In the genomic region with DNA sequence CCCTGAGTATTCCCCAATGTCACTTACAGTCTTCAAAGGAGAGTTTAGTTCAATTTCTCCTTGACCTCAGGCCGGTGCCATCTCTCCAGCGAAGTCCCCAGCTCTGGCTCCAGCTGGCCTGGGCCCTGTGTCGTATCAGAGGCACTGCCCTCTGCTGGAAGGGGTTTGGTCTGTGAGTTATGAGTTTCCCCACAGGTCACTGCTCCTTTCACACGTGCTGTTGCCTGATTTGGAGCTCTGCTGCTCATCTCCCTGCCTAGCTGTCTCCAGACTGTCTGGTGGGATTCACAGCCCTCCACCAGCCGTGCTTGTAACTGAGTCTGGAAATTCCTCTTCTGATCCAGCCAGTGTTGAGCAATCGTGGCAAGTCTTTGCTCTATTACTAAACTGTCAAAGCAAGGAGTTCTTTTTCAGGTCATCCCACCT, we compare ENCODE assay signal across 8 cellular contexts. TPM values are rescaled to one million over a fixed set of nuclear protein-coding genes. Genes with fewer than 3 reads are reported as not detected.
DNase-seq lines count a peak whose midpoint lies in the region; ATAC-seq lines count a peak whose summit lies in the region.

TSS of gene RAP2C (minus strand) at position 105 of the 426 bp plus-strand sequence. CDS start 2,179 bp downstream, outside the sequence.

- CTCF ChIA-PET in activated CD4-positive, alpha-beta T cell treated with anti-CD3 and anti-CD28 coated beads for 36 hours (lab: Charles Lee) = interaction anchor here (0.5 to 2.9 kb wide), 15 partner anchors 11 to 429 kb away, joined by 3 to 17 read pairs (median 4); no protein-coding TSS in a partner anchor

- H3K27me3 Mint-ChIP-seq in activated CD4-positive, alpha-beta T cell treated with anti-CD3 and anti-CD28 coated beads for 36 hours = no peaks in the 10 kb centered on the region

- no peaks in the 10 kb centered on the region for H3K9me3 Mint-ChIP-seq in activated CD4-positive, alpha-beta T cell treated with anti-CD3 and anti-CD28 coated beads for 36 hours (ENCODE audit: low read depth)

- DNase-seq in AML-193 (lab: John Stamatoyannopoulos, UW) (peak; percentile 61), NCI-H460 (ENCODE audit: extremely low read depth, low read depth) (peak; percentile 73), dedifferentiated amniotic fluid mesenchymal stem cell (ENCODE audit: extremely low spot score) (peak; percentile 59), left colon (peak; percentile 74 to 83)
- peak; percentile 76 for DNase-seq in activated CD4-positive, alpha-beta T cell treated with anti-CD3 and anti-CD28 coated beads for 36 hours
- DNase-seq in stimulated activated CD4-positive, alpha-beta T cell treated with anti-CD3 and anti-CD28 coated beads, Interleukin-2, amount 100 ng/mL, for 4 hours (ENCODE audit: low read depth) = peak; percentile 40

- intact Hi-C loops in activated CD4-positive, alpha-beta T cell treated with anti-CD3 and anti-CD28 coated beads for 36 hours (cut with DNase I, micrococcal nuclease) = loop anchor here (1.0 to 10.0 kb wide), 12 partner anchors 49 to 1955 kb away; partner anchors contain the start of gene SLC25A14 (in 1 of the 2)
- intact Hi-C loops in left colon (cut with DNase I, micrococcal nuclease) = no loop called here

- ATAC-seq in GM19043 (IDR thresholded peaks at IDR 0.05; ENCODE audit: low read depth, unreplicated experiment) (peak; percentile 43), HG03280 (IDR thresholded peaks at IDR 0.05; ENCODE audit: unreplicated experiment) (peak; percentile 65), left colon (peak; percentile 71)
- ATAC-seq in activated CD4-positive, alpha-beta T cell treated with anti-CD3 and anti-CD28 coated beads for 36 hours = peak; percentile 33

- H3K4me3 Mint-ChIP-seq in activated CD4-positive, alpha-beta T cell treated with anti-CD3 and anti-CD28 coated beads for 36 hours = peak within 1 kb of the TSS; percentile 87

- peaks cover 13% of the 10 kb centered on the region for H3K4me1 Mint-ChIP-seq in activated CD4-positive, alpha-beta T cell treated with anti-CD3 and anti-CD28 coated beads for 36 hours

- H3K27ac Mint-ChIP-seq in activated CD4-positive, alpha-beta T cell treated with anti-CD3 and anti-CD28 coated beads for 36 hours = peak within 1 kb of the TSS; percentile 92

- H3K36me3 Mint-ChIP-seq in activated CD4-positive, alpha-beta T cell treated with anti-CD3 and anti-CD28 coated beads for 36 hours (ENCODE audit: low read depth) = peaks cover 5% of the 10 kb centered on the region

- POLR2A ChIA-PET in activated CD4-positive, alpha-beta T cell treated with anti-CD3 and anti-CD28 coated beads for 36 hours (lab: Charles Lee) = no interaction called here

RNA-seq across cellular contexts. Expression of gene RAP2C, which starts in this region (rescaled TPM):
- total RNA-seq in NCI-H460 (2014; rRNA removed; shearing (Covaris generic)) = 26.4 and 31.2 TPM in 2 replicates
- polyA plus RNA-seq in NCI-H460 (2014; cell fraction: nucleus; rRNA removed) = 17.0 and 29.9 TPM in 2 replicates
- total RNA-seq in activated CD4-positive, alpha-beta T cell treated with anti-CD3 and anti-CD28 coated beads for 36 hours = 10 to 100 TPM; 28.3 to 31.3 TPM
- 10 to 100 TPM; 25.3 to 29.9 TPM for total RNA-seq in left colon

Comparison
In these comparisons a context has a peak if more than half of its experiments do, and no peak if none do; other contexts are left out.
1. Peak in every context shown above with its lines: DNase-seq and ATAC-seq.
2. intact Hi-C loops: an anchor here in activated CD4-positive, alpha-beta T cell treated with anti-CD3 and anti-CD28 coated beads for 36 hours (1.0 to 10.0 kb wide); none called in left colon.